In the genomic region with DNA sequence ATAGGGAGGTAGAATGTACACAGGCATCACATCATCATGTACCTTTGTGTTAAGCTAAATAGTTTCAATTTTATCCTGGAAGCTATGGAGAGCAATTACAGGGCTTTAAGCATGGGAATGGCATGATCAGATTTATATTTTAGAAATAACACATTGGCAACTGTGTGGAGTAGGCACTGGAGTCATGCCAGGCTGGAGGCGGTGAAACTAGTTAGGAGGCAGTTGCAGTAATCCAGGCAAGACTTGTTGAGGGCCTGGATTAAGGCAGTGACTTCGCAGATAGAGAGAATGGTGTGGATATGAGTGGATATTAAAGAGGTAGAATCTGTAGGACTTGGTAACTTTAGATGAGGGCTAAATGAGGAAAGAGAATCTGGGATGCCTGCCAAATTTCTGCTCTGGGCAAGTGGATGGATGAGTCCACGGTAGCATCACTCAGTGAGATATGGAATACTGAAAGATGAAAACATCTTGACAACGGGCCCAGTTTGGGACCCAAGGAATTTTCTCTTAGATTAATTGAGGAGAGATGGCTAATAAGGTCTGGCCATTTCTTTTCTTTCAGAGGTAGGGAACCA, we compare ENCODE assay signal across 17 cellular contexts.
"Had no signal": no experiment of that assay in that cellular context is flagged by ENCODE, and none has a peak within 500 bp of the region (broad histone marks: within the 10 kb centered on the region; RNA-seq: fewer than 3 reads in every experiment).

No MANE protein-coding gene starts in this region.

- DNase-seq: activated CD4-positive, alpha-beta T cell treated with anti-CD3 and anti-CD28 coated beads, Interleukin-2, amount 10 ng/mL, durations not matched to agents 24 days and 14 days; activated CD8-positive, alpha-beta memory T cell treated with anti-CD3 and anti-CD28 coated beads for 24 hours; activated naive CD4-positive, alpha-beta T cell treated with Interleukin-2 at 50 U/mL for 16 hours; central memory CD4-positive, alpha-beta T cell; cortex of kidney; effector CD8-positive, alpha-beta T cell; foreskin melanocyte; heart right ventricle; islet precursor cell; left ventricle myocardium inferior; mesenchymal stem cell; sigmoid colon; stimulated activated CD4-positive, alpha-beta T cell treated with anti-CD3 and anti-CD28 coated beads, Interleukin-12 subunit alpha, Interleukin-12 subunit beta, amount 100 ng/mL, for 4 hours; stimulated activated naive CD4-positive, alpha-beta T cell; substantia nigra; upper lobe of left lung had no signal

- H3K27ac Mint-ChIP-seq: activated CD4-positive, alpha-beta T cell treated with anti-CD3 and anti-CD28 coated beads, Interleukin-2, amount 10 ng/mL, durations not matched to agents 24 days and 14 days had no signal

- H3K4me3 Mint-ChIP-seq: activated CD4-positive, alpha-beta T cell treated with anti-CD3 and anti-CD28 coated beads, Interleukin-2, amount 10 ng/mL, durations not matched to agents 24 days and 14 days; neural crest cell had no signal

- H3K4me1 Mint-ChIP-seq: activated CD4-positive, alpha-beta T cell treated with anti-CD3 and anti-CD28 coated beads, Interleukin-2, amount 10 ng/mL, durations not matched to agents 24 days and 14 days; neural crest cell had no signal

- H3K27me3 Mint-ChIP-seq: activated CD4-positive, alpha-beta T cell treated with anti-CD3 and anti-CD28 coated beads, Interleukin-2, amount 10 ng/mL, durations not matched to agents 24 days and 14 days had no signal
